8 cellular contexts compared by ENCODE assay signal in the genomic region with DNA sequence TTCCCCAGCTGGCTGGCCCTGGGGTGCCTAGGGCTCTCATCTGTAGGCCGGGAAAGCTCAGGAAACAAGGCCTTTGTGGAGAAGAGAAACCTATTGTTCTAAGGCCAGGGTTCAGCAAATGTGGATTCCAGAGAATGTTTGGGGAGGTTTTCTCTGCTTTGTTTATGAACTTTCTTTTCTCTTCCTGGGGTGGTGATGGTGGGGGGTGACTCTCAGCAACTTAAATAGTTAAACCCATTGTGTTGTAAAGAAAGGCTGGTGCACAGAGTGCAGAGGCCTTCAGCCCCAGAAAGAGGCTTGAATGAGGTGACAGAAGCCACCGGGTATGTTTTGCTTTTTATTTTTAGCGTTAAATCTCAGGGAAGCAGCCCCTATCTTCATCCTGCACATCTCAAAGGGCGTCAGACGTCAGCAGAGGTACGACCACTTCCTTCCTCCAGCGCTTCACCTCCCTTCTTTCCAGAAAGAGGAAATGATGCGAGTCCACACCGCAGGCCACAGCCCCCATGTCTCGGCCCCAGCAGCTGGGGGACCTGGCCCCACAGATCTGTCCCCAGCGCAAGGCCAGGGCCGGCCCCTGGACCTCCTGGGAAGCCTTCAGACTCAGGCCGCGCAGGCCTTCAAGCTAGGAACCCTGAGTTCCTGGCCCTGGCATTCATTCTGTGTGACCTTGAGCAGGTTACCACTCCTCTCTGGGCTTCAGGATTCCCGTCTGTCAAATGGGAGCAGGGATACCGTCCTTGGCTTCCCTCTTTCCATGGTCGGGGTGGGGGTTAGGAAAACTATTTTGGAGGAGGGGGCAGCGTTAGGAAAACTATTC. TPM values are rescaled to one million over a fixed set of nuclear protein-coding genes. Genes with fewer than 3 reads are reported as not detected.
DNase-seq lines count a peak whose midpoint lies in the region; ATAC-seq and TF ChIP-seq lines count a peak whose summit lies in the region.

No MANE protein-coding gene starts in this region.

- H3K9me3 ChIP-seq in MM.1S (replicated peaks; ENCODE audit: insufficient read depth, low read length) (no peaks in the 10 kb centered on the region), upper lobe of right lung (no peaks in the 10 kb centered on the region)

- H3K79me2 ChIP-seq in MM.1S (ENCODE audit: low read length), result peaks cover 49% of the 10 kb centered on the region

- TF ChIP-seq CTCF in MM.1S (IDR thresholded peaks at IDR 0.05; ENCODE audit: low read length), result no peak
- no peak for TF ChIP-seq CTCF in fibroblast of pulmonary artery (IDR thresholded peaks at IDR 0.05; ENCODE audit: low read length, missing control alignments)
- no peak for TF ChIP-seq CTCF in upper lobe of right lung (IDR thresholded peaks at IDR 0.05)

- H3K4me3 ChIP-seq in MM.1S (ENCODE audit: low read length), result peak overlapping the region; percentile 96
- H3K4me3 ChIP-seq in fibroblast of pulmonary artery (replicated peaks; ENCODE audit: low read depth, low read length), result peak overlapping the region; percentile 58
- H3K4me3 ChIP-seq in upper lobe of right lung, result peak overlapping the region; percentile 60

- ATAC-seq in GM19372 (IDR thresholded peaks at IDR 0.05; ENCODE audit: low read depth, unreplicated experiment) (peak; percentile 45), upper lobe of right lung (peak; percentile 56), HG02885 (IDR thresholded peaks at IDR 0.05; ENCODE audit: poor library complexity, unreplicated experiment) (no peak), HG03196 (IDR thresholded peaks at IDR 0.05; ENCODE audit: unreplicated experiment) (no peak)

- peak overlapping the region; percentile 90 for H3K9ac ChIP-seq in MM.1S (ENCODE audit: low read length)

- peaks cover 28% of the 10 kb centered on the region for H3K4me1 ChIP-seq in MM.1S (ENCODE audit: low read length)
- H3K4me1 ChIP-seq in upper lobe of right lung, result peaks cover 33% of the 10 kb centered on the region

- H4K20me1 ChIP-seq in MM.1S (ENCODE audit: insufficient read depth, low read length), result no peaks in the 10 kb centered on the region

- DNase-seq in MM.1S (peak; percentile 16), fibroblast of pulmonary artery (ENCODE audit: low read depth) (peak; percentile 64), pulmonary artery endothelial cell (ENCODE audit: low read depth, low spot score) (peak; percentile 88), upper lobe of right lung (no peak)
- DNase-seq in activated CD8-positive, alpha-beta memory T cell treated with anti-CD3 and anti-CD28 coated beads, Interleukin-2, amount 50 U/mL, for 4 hours, result peak; percentile 70

- H2AFZ ChIP-seq in MM.1S (ENCODE audit: low read length), result peak overlapping the region; percentile 69

- peak overlapping the region; percentile 74 for H3K4me2 ChIP-seq in MM.1S (ENCODE audit: low read depth, low read length)

- H3K36me3 ChIP-seq in MM.1S (replicated peaks; ENCODE audit: insufficient read depth, low read length), result peaks cover under 1% of the 10 kb centered on the region; the same call in 1 of the 2 replicates
- no peaks in the 10 kb centered on the region for H3K36me3 ChIP-seq in upper lobe of right lung

- intact Hi-C loops in upper lobe of right lung (cut with DNase I), result no loop called here

- H3K9me2 ChIP-seq in MM.1S (replicated peaks; ENCODE audit: insufficient read depth, low read length), result no peaks in the 10 kb centered on the region

- H3K27me3 ChIP-seq in MM.1S (replicated peaks; ENCODE audit: insufficient read depth, low read length) (no peaks in the 10 kb centered on the region), upper lobe of right lung (peaks cover 36% of the 10 kb centered on the region)

- H3F3A ChIP-seq in MM.1S (ENCODE audit: insufficient read depth, low read length), result peaks cover 10% of the 10 kb centered on the region

- H3K27ac ChIP-seq in MM.1S (ENCODE audit: low read length) (peak overlapping the region; percentile 54; the same call in 1 of the 2 replicates), upper lobe of right lung (peak overlapping the region; percentile 76)

RNA-seq across cellular contexts. Expression of a gene that starts 0.6 kb away (rescaled TPM):
- total RNA-seq in pulmonary artery endothelial cell (118 and 144 TPM in 2 replicates), upper lobe of right lung (22.1 TPM)

RNA-seq across cellular contexts. Expression of a gene that starts 56.6 kb away (rescaled TPM):
- total RNA-seq in pulmonary artery endothelial cell (11.5 and 14.0 TPM in 2 replicates), upper lobe of right lung (7.0 TPM)

Comparison
In these comparisons a context has a peak if more than half of its experiments do, and no peak if none do; other contexts are left out.
1. ATAC-seq: peak in GM19372 (single experiment) and upper lobe of right lung (single experiment); none in HG02885 (single experiment) and HG03196 (single experiment).
2. Peak in every context shown above with its lines, with median percentiles within 50 percentile points of each other: H3K4me3 ChIP-seq.